In the genomic region with DNA sequence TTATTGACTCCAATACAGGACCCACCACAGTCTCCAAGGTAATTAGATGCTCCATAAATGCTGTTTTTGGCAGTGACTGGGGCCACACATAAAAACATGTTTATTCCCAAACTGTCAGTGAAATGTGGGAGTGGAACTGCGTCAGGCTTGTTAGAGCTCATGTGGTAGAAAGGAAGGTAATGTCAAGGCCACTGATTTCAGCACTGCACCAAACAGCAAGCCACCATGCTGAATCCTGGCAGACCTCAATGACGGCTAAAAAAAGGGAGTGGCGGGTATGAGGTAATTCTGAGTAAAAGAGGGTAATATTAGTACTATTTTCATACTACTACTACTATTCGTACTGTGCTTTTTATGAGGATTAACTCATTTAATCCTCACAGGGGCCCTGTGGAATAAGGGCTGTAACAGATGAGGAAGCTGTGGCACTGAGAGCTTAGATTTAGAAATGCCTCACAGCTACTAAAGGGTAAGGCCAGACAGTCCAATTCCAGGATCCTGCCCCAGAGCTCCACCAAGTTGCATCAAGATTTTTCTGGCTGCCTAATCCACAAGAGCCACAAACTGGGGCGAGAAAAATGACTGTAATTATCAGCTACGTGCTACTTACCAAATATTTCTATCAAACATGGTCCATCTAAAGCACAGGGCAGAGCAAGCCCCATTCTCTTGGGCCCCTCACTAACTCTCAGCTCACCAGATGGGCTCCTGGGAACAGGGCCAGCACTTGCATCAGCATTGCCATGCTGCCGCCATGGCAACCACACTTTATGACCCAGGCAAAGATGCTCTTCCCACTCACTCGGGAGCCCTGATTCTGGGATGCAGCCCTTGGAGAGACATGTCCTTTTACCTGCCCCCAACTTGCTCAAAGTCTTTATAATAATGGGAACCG, we compare ENCODE assay signal across 1 cellular context.
TF ChIP-seq lines count a peak whose summit lies in the region.

No MANE protein-coding gene starts in this region.

TF ChIP-seq in HEK293, 187 proteins besides CTCF, POLR2A, EP300 and RAD21 (continued from another document):
- TF ChIP-seq, protein P1, sequence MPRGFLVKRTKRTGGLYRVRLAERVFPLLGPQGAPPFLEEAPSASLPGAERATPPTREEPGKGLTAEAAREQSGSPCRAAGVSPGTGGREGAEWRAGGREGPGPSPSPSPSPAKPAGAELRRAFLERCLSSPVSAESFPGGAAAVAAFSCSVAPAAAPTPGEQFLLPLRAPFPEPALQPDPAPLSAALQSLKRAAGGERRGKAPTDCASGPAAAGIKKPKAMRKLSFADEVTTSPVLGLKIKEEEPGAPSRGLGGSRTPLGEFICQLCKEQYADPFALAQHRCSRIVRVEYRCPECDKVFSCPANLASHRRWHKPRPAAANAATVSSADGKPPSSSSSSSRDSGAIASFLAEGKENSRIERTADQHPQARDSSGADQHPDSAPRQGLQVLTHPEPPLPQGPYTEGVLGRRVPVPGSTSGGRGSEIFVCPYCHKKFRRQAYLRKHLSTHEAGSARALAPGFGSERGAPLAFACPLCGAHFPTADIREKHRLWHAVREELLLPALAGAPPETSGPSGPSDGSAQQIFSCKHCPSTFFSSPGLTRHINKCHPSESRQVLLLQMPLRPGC (tag by site-specific recombination; IDR thresholded peaks at IDR 0.05): no peak
- TF ChIP-seq FEZF1 (tag by site-specific recombination; IDR thresholded peaks at IDR 0.05) (peak; percentile 51; the same call in 1 of the 2 replicates), ZFHX2 (tag by site-specific recombination; conservative IDR thresholded peaks at IDR 0.05) (peak; percentile 29), ZBTB20 (tag by site-specific recombination; IDR thresholded peaks at IDR 0.05) (peak; percentile 48), IKZF3 (tag by site-specific recombination; IDR thresholded peaks at IDR 0.05) (peak; percentile 46; the same call in 1 of the 2 replicates), PATZ1 (tag by site-specific recombination; IDR thresholded peaks at IDR 0.05) (0 out of 2 replicates have a peak, but pooled peaks have one; percentile 21), ZBTB8A (tag by site-specific recombination; IDR thresholded peaks at IDR 0.05) (peak; percentile 70), ZNF600 (tag by site-specific recombination; IDR thresholded peaks at IDR 0.05) (peak; percentile 46; the same call in 1 of the 2 replicates), ZNF513 (tag by site-specific recombination; IDR thresholded peaks at IDR 0.05) (no peak), ZNF335 (tag by site-specific recombination; conservative IDR thresholded peaks at IDR 0.05) (peak; percentile 27; the same call in 1 of the 2 replicates), ZNF341 (tag by site-specific recombination; IDR thresholded peaks at IDR 0.05; ENCODE audit: low read depth) (0 out of 2 replicates have a peak, but pooled peaks have one; percentile 37), ZBTB17 (tag by site-specific recombination; IDR thresholded peaks at IDR 0.05) (peak; percentile 75)
- TF ChIP-seq, protein P2, sequence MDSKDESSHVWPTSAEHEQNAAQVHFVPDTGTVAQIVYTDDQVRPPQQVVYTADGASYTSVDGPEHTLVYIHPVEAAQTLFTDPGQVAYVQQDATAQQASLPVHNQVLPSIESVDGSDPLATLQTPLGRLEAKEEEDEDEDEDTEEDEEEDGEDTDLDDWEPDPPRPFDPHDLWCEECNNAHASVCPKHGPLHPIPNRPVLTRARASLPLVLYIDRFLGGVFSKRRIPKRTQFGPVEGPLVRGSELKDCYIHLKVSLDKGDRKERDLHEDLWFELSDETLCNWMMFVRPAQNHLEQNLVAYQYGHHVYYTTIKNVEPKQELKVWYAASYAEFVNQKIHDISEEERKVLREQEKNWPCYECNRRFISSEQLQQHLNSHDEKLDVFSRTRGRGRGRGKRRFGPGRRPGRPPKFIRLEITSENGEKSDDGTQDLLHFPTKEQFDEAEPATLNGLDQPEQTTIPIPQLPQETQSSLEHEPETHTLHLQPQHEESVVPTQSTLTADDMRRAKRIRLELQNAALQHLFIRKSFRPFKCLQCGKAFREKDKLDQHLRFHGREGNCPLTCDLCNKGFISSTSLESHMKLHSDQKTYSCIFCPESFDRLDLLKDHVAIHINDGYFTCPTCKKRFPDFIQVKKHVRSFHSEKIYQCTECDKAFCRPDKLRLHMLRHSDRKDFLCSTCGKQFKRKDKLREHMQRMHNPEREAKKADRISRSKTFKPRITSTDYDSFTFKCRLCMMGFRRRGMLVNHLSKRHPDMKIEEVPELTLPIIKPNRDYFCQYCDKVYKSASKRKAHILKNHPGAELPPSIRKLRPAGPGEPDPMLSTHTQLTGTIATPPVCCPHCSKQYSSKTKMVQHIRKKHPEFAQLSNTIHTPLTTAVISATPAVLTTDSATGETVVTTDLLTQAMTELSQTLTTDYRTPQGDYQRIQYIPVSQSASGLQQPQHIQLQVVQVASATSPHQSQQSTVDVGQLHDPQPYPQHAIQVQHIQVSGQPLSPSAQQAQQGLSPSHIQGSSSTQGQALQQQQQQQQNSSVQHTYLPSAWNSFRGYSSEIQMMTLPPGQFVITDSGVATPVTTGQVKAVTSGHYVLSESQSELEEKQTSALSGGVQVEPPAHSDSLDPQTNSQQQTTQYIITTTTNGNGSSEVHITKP (tag by site-specific recombination; IDR thresholded peaks at IDR 0.05): peak; percentile 48; the same call in 1 of the 2 replicates
- TF ChIP-seq, protein P3, sequence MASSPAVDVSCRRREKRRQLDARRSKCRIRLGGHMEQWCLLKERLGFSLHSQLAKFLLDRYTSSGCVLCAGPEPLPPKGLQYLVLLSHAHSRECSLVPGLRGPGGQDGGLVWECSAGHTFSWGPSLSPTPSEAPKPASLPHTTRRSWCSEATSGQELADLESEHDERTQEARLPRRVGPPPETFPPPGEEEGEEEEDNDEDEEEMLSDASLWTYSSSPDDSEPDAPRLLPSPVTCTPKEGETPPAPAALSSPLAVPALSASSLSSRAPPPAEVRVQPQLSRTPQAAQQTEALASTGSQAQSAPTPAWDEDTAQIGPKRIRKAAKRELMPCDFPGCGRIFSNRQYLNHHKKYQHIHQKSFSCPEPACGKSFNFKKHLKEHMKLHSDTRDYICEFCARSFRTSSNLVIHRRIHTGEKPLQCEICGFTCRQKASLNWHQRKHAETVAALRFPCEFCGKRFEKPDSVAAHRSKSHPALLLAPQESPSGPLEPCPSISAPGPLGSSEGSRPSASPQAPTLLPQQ (tag by site-specific recombination; IDR thresholded peaks at IDR 0.05): 0 out of 2 replicates have a peak, but pooled peaks have one; percentile 19
